In the genomic region with DNA sequence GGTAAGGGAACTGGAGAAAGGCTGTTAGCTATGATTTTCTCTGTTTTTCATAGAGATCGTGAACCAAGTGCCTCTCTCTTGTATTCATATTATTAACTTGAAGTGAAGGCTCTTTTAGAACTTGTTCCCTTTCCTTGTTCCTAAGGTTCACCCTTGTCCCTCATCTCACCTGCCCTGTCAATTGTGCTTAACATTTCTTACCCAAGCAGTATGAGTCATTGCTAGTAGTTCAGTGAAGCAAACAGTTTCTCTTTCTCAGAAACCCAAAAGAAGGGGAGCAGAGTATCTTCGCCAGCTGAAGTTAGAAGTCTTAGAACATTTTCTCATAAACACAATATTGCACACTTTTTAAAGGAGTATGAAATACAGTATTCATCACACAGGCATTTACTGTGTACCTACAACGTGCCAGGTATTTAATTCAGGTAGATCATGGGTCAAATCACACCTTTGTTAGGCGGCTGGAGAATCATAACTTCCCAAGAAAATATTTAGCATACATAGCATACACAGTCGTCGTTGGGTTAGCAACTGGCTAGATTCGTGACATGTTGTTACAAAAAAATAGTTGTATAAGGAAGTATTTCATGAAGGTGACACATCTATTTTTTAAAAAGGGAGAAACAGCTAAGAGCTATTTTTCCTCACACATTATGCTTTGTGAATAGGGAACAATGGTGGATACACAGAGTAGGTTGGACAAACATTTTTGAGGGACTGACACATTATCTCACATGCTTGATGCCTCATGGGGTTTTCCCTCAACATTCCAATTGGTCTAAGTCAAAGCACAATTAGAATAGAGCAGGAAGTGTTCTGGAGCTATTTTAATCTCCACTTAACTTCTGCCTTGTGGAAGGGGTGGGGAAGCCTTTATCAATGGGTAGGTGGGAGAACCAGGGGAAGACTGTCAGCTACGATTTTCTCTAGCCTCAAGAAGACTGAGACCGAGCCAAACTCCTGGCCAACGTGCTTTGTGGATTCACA, we compare ENCODE assay signal across 9 cellular contexts. TPM values are rescaled to one million over a fixed set of nuclear protein-coding genes. Genes with fewer than 3 reads are reported as not detected.
DNase-seq lines count a peak whose midpoint lies in the region; ATAC-seq and TF ChIP-seq lines count a peak whose summit lies in the region.
"Had no signal": no experiment of that assay in that cellular context is flagged by ENCODE, and none has a peak within 500 bp of the region (broad histone marks: within the 10 kb centered on the region; RNA-seq: fewer than 3 reads in every experiment).

No MANE protein-coding gene starts in this region.

- peak overlapping the region; percentile 63 for H3K9ac ChIP-seq in HUES6 (ENCODE audit: low read length)
- H3K9ac ChIP-seq in mesenchymal stem cell (ENCODE audit: low read length), result peak overlapping the region; percentile 94

- H3K4me1 ChIP-seq in HUES6 (ENCODE audit: control insufficient read depth, insufficient read depth, low read length) (peaks cover 17% of the 10 kb centered on the region), mesenchymal stem cell (ENCODE audit: control insufficient read depth, insufficient read depth, low read depth, low read length) (no peaks in the 10 kb centered on the region)

- H3K4me1 Mint-ChIP-seq in brain, result peaks cover 46% of the 10 kb centered on the region

- ATAC-seq in GM21737 (IDR thresholded peaks at IDR 0.05; ENCODE audit: unreplicated experiment), result peak; percentile 83

- peaks cover 6% of the 10 kb centered on the region for H3K36me3 Mint-ChIP-seq in brain
- H3K36me3 Mint-ChIP-seq: activated naive CD8-positive, alpha-beta T cell had no signal

- H3K27me3 ChIP-seq in HUES6 (ENCODE audit: control insufficient read depth, insufficient read depth, low read length) (no peaks in the 10 kb centered on the region), mesenchymal stem cell (ENCODE audit: control insufficient read depth in 1 of 2, insufficient read depth in 1 of 2, low read length in 2 of 2) (no peaks in the 10 kb centered on the region)

- H3K9me3 ChIP-seq in HUES6 (ENCODE audit: control insufficient read depth, insufficient read depth, low read depth, low read length) (no peaks in the 10 kb centered on the region), mesenchymal stem cell (ENCODE audit: control insufficient read depth, low read length) (no peaks in the 10 kb centered on the region)

- no peaks in the 10 kb centered on the region for H3K27me3 Mint-ChIP-seq in brain
- H3K27me3 Mint-ChIP-seq: activated naive CD8-positive, alpha-beta T cell had no signal

- no peak overlapping the region for H2AFZ ChIP-seq in mesenchymal stem cell (ENCODE audit: low read depth, low read length)

- H3K27ac ChIP-seq in HUES6 (ENCODE audit: low read depth, low read length), result peak overlapping the region; percentile 92
- H3K27ac ChIP-seq in mesenchymal stem cell (ENCODE audit: low read length, poor library complexity, severe bottlenecking), result peak overlapping the region; percentile 100

- 35% methylated on average over 9 of the region's 10 CpGs for WGBS in mesenchymal stem cell

- peak overlapping the region; percentile 68 to 70 for H3K18ac ChIP-seq in mesenchymal stem cell (ENCODE audit: low read depth in 1 of 2, low read length in 2 of 2)

- H2BK5ac ChIP-seq in mesenchymal stem cell (ENCODE audit: low read depth, low read length, poor library complexity, severe bottlenecking), result peak overlapping the region; percentile 98

- peak overlapping the region in 1 of 2 experiments; percentile 54 for H2BK12ac ChIP-seq in mesenchymal stem cell (ENCODE audit: low read length in 2 of 2)

- H3K4me2 ChIP-seq in mesenchymal stem cell (ENCODE audit: low read length, poor library complexity, severe bottlenecking), result peak overlapping the region; percentile 65

- H3K9me3 Mint-ChIP-seq in brain, result peaks cover 0 to 3% (median 3%) of the 10 kb centered on the region in 5 experiments

- DNase-seq in GM12864 (ENCODE audit: low read depth) (no peak), mesenchymal stem cell (peak; percentile 97), GF-D8 (lab: John Stamatoyannopoulos, UW) (no peak)
- DNase-seq in stimulated activated CD4-positive, alpha-beta T cell treated with anti-CD3 and anti-CD28 coated beads, Interleukin-4, amount 100 ng/mL, for 24 hours, result no peak
- no peak for DNase-seq in activated CD4-positive, alpha-beta T cell treated with anti-CD3 and anti-CD28 coated beads for 4 hours

- H3K79me1 ChIP-seq in mesenchymal stem cell (replicated peaks; ENCODE audit: low read length, poor library complexity, severe bottlenecking), result peaks cover 3% of the 10 kb centered on the region

- H3K4me3 Mint-ChIP-seq in brain, result peak overlapping the region in 3 of 5 experiments; percentile 26 to 61 (median 42)
- H3K4me3 Mint-ChIP-seq: activated naive CD8-positive, alpha-beta T cell had no signal

- peak overlapping the region in 1 of 2 experiments; percentile 80 for H3K4ac ChIP-seq in mesenchymal stem cell (ENCODE audit: low read depth in 1 of 2, low read length in 2 of 2)

- TF ChIP-seq CTCF in GM12864 (IDR thresholded peaks at IDR 0.05; ENCODE audit: low read depth, low read length, missing control alignments) (no peak), brain (conservative IDR thresholded peaks at IDR 0.05) (no peak)

- H3K23ac ChIP-seq in mesenchymal stem cell (ENCODE audit: low read length in 2 of 2), result no peak overlapping the region

- H4K8ac ChIP-seq in mesenchymal stem cell (ENCODE audit: low read length), result no peak overlapping the region

- no peak overlapping the region for H2BK120ac ChIP-seq in mesenchymal stem cell (ENCODE audit: low read depth, low read length)

- H3K14ac ChIP-seq in mesenchymal stem cell (ENCODE audit: low read length in 2 of 2), result no peak overlapping the region

- H3K36me3 ChIP-seq in HUES6 (ENCODE audit: control insufficient read depth, insufficient read depth, low read length) (no peaks in the 10 kb centered on the region), mesenchymal stem cell (ENCODE audit: control insufficient read depth in 1 of 2, insufficient read depth in 2 of 2, low read depth in 1 of 2, low read length in 2 of 2) (no peaks in the 10 kb centered on the region)

- peak overlapping the region; percentile 44 for H3K4me3 ChIP-seq in GM12864 (ENCODE audit: low read depth, low read length)
- peak overlapping the region; percentile 22; the same call in 1 of the 2 replicates for H3K4me3 ChIP-seq in HUES6 (ENCODE audit: low read depth, low read length)
- peak overlapping the region; percentile 54 to 75 for H3K4me3 ChIP-seq in mesenchymal stem cell (ENCODE audit: insufficient read depth in 1 of 2, low read depth in 1 of 2, low read length in 2 of 2)

- H4K91ac ChIP-seq in mesenchymal stem cell (ENCODE audit: low read length), result peak overlapping the region; percentile 61

- H3K27ac Mint-ChIP-seq in brain, result peak overlapping the region; percentile 0 to 88 (median 39)
- H3K27ac Mint-ChIP-seq: activated naive CD8-positive, alpha-beta T cell had no signal

- peak overlapping the region; percentile 94 for H2BK15ac ChIP-seq in mesenchymal stem cell (ENCODE audit: low read depth, poor library complexity, severe bottlenecking)

- peak overlapping the region; percentile 91 for H2AK5ac ChIP-seq in mesenchymal stem cell (ENCODE audit: low read length, severe bottlenecking)

RNA-seq across cellular contexts. Expression of a gene that starts 13.2 kb away (rescaled TPM):
- 18.5 TPM for polyA plus RNA-seq in brain (ENCODE audit: insufficient read depth, low read depth, low replicate concordance)
- 4.0 TPM for polyA plus RNA-seq in mesenchymal stem cell (2013, experiment 1 of 2)
- 4.0 TPM for polyA plus RNA-seq in mesenchymal stem cell (2013, experiment 2 of 2)
